11 cellular contexts compared by ENCODE assay signal in genomic region chr7:2979276-2979675, GRCh38.
A peak's percentile ranks its signal among the peaks of the same experiment; 100 is the strongest.
DNase-seq lines count a peak whose midpoint lies in the region; ATAC-seq and TF ChIP-seq lines count a peak whose summit lies in the region.
"Had no signal": no experiment of that assay in that cellular context is flagged by ENCODE, and none has a peak within 500 bp of the region (broad histone marks: within the 10 kb centered on the region; RNA-seq: fewer than 3 reads in every experiment).

No MANE protein-coding gene starts in this region.

- peaks cover 7% of the 10 kb centered on the region for H3K27me3 ChIP-seq in brain microvascular endothelial cell (replicated peaks)
- H3K27me3 ChIP-seq: adrenal gland, thyroid gland had no signal

- no peaks in the 10 kb centered on the region for H3K27me3 Mint-ChIP-seq in activated naive CD4-positive, alpha-beta T cell treated with anti-CD3 and anti-CD28 coated beads for 36 hours (ENCODE audit: low read depth)
- peaks cover 62% of the 10 kb centered on the region for H3K27me3 Mint-ChIP-seq in dendritic cell treated with granulocyte-macrophage colony-stimulating factor and Interleukin-4, amounts not matched to agents 40 ng/mL and 50 ng/mL, for 4 days
- H3K27me3 Mint-ChIP-seq in type B pancreatic cell, result peaks cover 6% of the 10 kb centered on the region

- peaks cover 24% of the 10 kb centered on the region for H3K36me3 Mint-ChIP-seq in activated naive CD4-positive, alpha-beta T cell treated with anti-CD3 and anti-CD28 coated beads for 36 hours (ENCODE audit: low read depth)
- H3K36me3 Mint-ChIP-seq in dendritic cell treated with granulocyte-macrophage colony-stimulating factor and Interleukin-4, amounts not matched to agents 40 ng/mL and 50 ng/mL, for 4 days (ENCODE audit: low read depth), result no peaks in the 10 kb centered on the region
- no peaks in the 10 kb centered on the region for H3K36me3 Mint-ChIP-seq in type B pancreatic cell

- peaks cover 73% of the 10 kb centered on the region for H3K4me1 Mint-ChIP-seq in activated naive CD4-positive, alpha-beta T cell treated with anti-CD3 and anti-CD28 coated beads for 36 hours (ENCODE audit: low read depth)
- H3K4me1 Mint-ChIP-seq in dendritic cell treated with granulocyte-macrophage colony-stimulating factor and Interleukin-4, amounts not matched to agents 40 ng/mL and 50 ng/mL, for 4 days (ENCODE audit: low read depth), result peaks cover 45% of the 10 kb centered on the region
- H3K4me1 Mint-ChIP-seq in type B pancreatic cell (ENCODE audit: unreplicated experiment), result peaks cover 7% of the 10 kb centered on the region

- no peaks in the 10 kb centered on the region for H3K9me3 Mint-ChIP-seq in activated naive CD4-positive, alpha-beta T cell treated with anti-CD3 and anti-CD28 coated beads for 36 hours
- peaks cover 9% of the 10 kb centered on the region for H3K9me3 Mint-ChIP-seq in dendritic cell treated with granulocyte-macrophage colony-stimulating factor and Interleukin-4, amounts not matched to agents 40 ng/mL and 50 ng/mL, for 4 days
- H3K9me3 Mint-ChIP-seq in type B pancreatic cell, result no peaks in the 10 kb centered on the region

- peak overlapping the region; percentile 98 for H3K27ac Mint-ChIP-seq in activated naive CD4-positive, alpha-beta T cell treated with anti-CD3 and anti-CD28 coated beads for 36 hours
- H3K27ac Mint-ChIP-seq in dendritic cell treated with granulocyte-macrophage colony-stimulating factor and Interleukin-4, amounts not matched to agents 40 ng/mL and 50 ng/mL, for 4 days, result peak overlapping the region; percentile 12
- H3K27ac Mint-ChIP-seq in type B pancreatic cell, result peak overlapping the region; percentile 37

- no peaks in the 10 kb centered on the region for H3K36me3 ChIP-seq in brain microvascular endothelial cell (replicated peaks)
- H3K36me3 ChIP-seq: adrenal gland, thyroid gland had no signal

- CTCF ChIA-PET in activated naive CD4-positive, alpha-beta T cell treated with anti-CD3 and anti-CD28 coated beads for 36 hours (lab: Charles Lee), result interaction anchor here (1.3 to 1.4 kb wide), 2 partner anchors 86 to 111 kb away, joined by 4 read pairs; no protein-coding TSS in a partner anchor

- TF ChIP-seq CTCF in type B pancreatic cell (conservative IDR thresholded peaks at IDR 0.05), result no peak
- TF ChIP-seq CTCF in brain microvascular endothelial cell (IDR thresholded peaks at IDR 0.05; ENCODE audit: low read depth, low read length, missing control alignments), result no peak

- in situ Hi-C loops in brain microvascular endothelial cell (cut with HindIII; ENCODE audit: low pct_ligation_motif_present, low sequenced_read_pairs), result no loop called here

- peak; percentile 29 for DNase-seq in activated naive CD4-positive, alpha-beta T cell treated with anti-CD3 and anti-CD28 coated beads for 36 hours
- no peak for DNase-seq in activated naive CD4-positive, alpha-beta T cell treated with anti-CD3 and anti-CD28 coated beads, Interleukin-2, amount 50 U/mL, for 16 hours
- DNase-seq in type B pancreatic cell (ENCODE audit: extremely low spot score, unreplicated experiment), result no peak
- DNase-seq in H4 (ENCODE audit: low spot score), result no peak
- no peak for DNase-seq in brain microvascular endothelial cell
- no peak for DNase-seq in SK-N-DZ (ENCODE audit: low spot score)

- intact Hi-C loops in activated naive CD4-positive, alpha-beta T cell treated with anti-CD3 and anti-CD28 coated beads for 36 hours (cut with micrococcal nuclease), result no loop called here
- intact Hi-C loops in dendritic cell treated with granulocyte-macrophage colony-stimulating factor and Interleukin-4, amounts not matched to agents 40 ng/mL and 50 ng/mL, for 4 days (cut with micrococcal nuclease), result no loop called here

- peak overlapping the region; percentile 76 for H3K4me3 Mint-ChIP-seq in activated naive CD4-positive, alpha-beta T cell treated with anti-CD3 and anti-CD28 coated beads for 36 hours
- H3K4me3 Mint-ChIP-seq in dendritic cell treated with granulocyte-macrophage colony-stimulating factor and Interleukin-4, amounts not matched to agents 40 ng/mL and 50 ng/mL, for 4 days, result no peak overlapping the region
- H3K4me3 Mint-ChIP-seq in type B pancreatic cell, result peak overlapping the region; percentile 6

- no peak overlapping the region for H3K27ac ChIP-seq in brain microvascular endothelial cell
- H3K27ac ChIP-seq: HL-60, thyroid gland had no signal

- no peak overlapping the region for H3K4me3 ChIP-seq in brain microvascular endothelial cell (ENCODE audit: low read depth, low read length)
- H3K4me3 ChIP-seq: adrenal gland, thyroid gland had no signal

- ATAC-seq in HG03439 (IDR thresholded peaks at IDR 0.05; ENCODE audit: unreplicated experiment), result peak; percentile 30

Comparison
In these comparisons a context has a peak if more than half of its experiments do, and no peak if none do; other contexts are left out.
1. H3K27ac Mint-ChIP-seq: peak in every context shown above with its lines; median percentile 98 in activated naive CD4-positive, alpha-beta T cell treated with anti-CD3 and anti-CD28 coated beads for 36 hours; 37 in type B pancreatic cell; 12 in dendritic cell treated with granulocyte-macrophage colony-stimulating factor and Interleukin-4, amounts not matched to agents 40 ng/mL and 50 ng/mL, for 4 days.